8 cellular contexts compared by ENCODE assay signal in genomic region chr12:65121049-65121955, GRCh38. TPM values are rescaled to one million over a fixed set of nuclear protein-coding genes. Genes with fewer than 3 reads are reported as not detected.
DNase-seq lines count a peak whose midpoint lies in the region; TF ChIP-seq lines count a peak whose summit lies in the region.

Gene WIF1 (minus strand): TSS chr12:65121305. CDS start chr12:65121191, 114 bp downstream.

- DNase-seq in NCI-H82 (lab: John Stamatoyannopoulos, UW) (peak; percentile 62), NCI-H82 treated with DMSO at 0.1 percent for 48 hours (lab: John Stamatoyannopoulos, UW; ENCODE audit: unreplicated experiment) (no peak), HK-2 (ENCODE audit: unreplicated experiment) (peak; percentile 12), epithelial cell of proximal tubule (ENCODE audit: low read depth) (no peak), NCI-H2196 treated with DMSO at 0.1 percent for 48 hours (lab: John Stamatoyannopoulos, UW; ENCODE audit: unreplicated experiment) (no peak), NOMO-1 treated with dmso at 0.1 percent for 144 hours (lab: John Stamatoyannopoulos, UW; ENCODE audit: unreplicated experiment) (no peak)
- peak; percentile 32 for DNase-seq in activated CD4-positive, CD25-positive, alpha-beta regulatory T cell treated with anti-CD3 and anti-CD28 coated beads, Interleukin-2, amount 50 U/mL, for 72 hours

- no peak within 1 kb of the TSS for H3K27ac ChIP-seq in neural cell (ENCODE audit: low read length)

- no peaks in the 10 kb centered on the region for H3K79me2 ChIP-seq in neural cell (replicated peaks; ENCODE audit: insufficient read depth, low read length)

- H3K9me2 ChIP-seq in neural cell (ENCODE audit: insufficient read depth, low read length): no peaks in the 10 kb centered on the region

- no peak for TF ChIP-seq RAD21 in neural cell (conservative IDR thresholded peaks at IDR 0.05)

- H2AFZ ChIP-seq in neural cell (ENCODE audit: low read depth, low read length): no peak within 1 kb of the TSS

- H3K9me3 ChIP-seq in neural cell (ENCODE audit: low read length): no peaks in the 10 kb centered on the region

- H3F3A ChIP-seq in neural cell (ENCODE audit: insufficient read depth, low read length, poor library complexity, severe bottlenecking): no peaks in the 10 kb centered on the region

- H3K4me3 ChIP-seq in epithelial cell of proximal tubule (ENCODE audit: low read depth, low read length): peak within 1 kb of the TSS; percentile 15
- H3K4me3 ChIP-seq in neural cell (ENCODE audit: low read length): peak within 1 kb of the TSS; percentile 69

- H4K20me1 ChIP-seq in neural cell (ENCODE audit: insufficient read depth): no peaks in the 10 kb centered on the region

- no peak for TF ChIP-seq EP300 in neural cell (conservative IDR thresholded peaks at IDR 0.05; ENCODE audit: poor library complexity, severe bottlenecking)

- H3K36me3 ChIP-seq in neural cell (ENCODE audit: insufficient read depth, low read length): no peaks in the 10 kb centered on the region

- TF ChIP-seq CTCF in epithelial cell of proximal tubule (conservative IDR thresholded peaks at IDR 0.05; ENCODE audit: low read depth, low read length): peak; percentile 43
- peak; percentile 64 for TF ChIP-seq CTCF in neural cell (IDR thresholded peaks at IDR 0.05; ENCODE audit: poor library complexity, severe bottlenecking)

- peaks cover 34% of the 10 kb centered on the region for H3K27me3 ChIP-seq in neural cell (ENCODE audit: insufficient read depth, low read depth, low read length)

- H3K4me2 ChIP-seq in neural cell (ENCODE audit: low read length): no peak within 1 kb of the TSS

- H3K9ac ChIP-seq in neural cell (ENCODE audit: low read length): peak within 1 kb of the TSS; percentile 33

TF ChIP-seq in neural cell, 6 proteins besides CTCF, POLR2A, EP300 and RAD21:
- TF ChIP-seq MXI1 (conservative IDR thresholded peaks at IDR 0.05; ENCODE audit: poor library complexity, severe bottlenecking) (peak; percentile 41), TAF1 (IDR thresholded peaks at IDR 0.05; ENCODE audit: low read depth) (no peak)

RNA-seq across cellular contexts. Expression of gene WIF1, which starts in this region (rescaled TPM):
- not detected in 2 replicates for total RNA-seq in epithelial cell of proximal tubule
- 0.77 and 1.7 TPM in 2 replicates for polyA plus RNA-seq in neural cell
- polyA minus RNA-seq in neural cell: 0.24 and 1.5 TPM in 2 replicates

Comparison
In these comparisons a context has a peak if more than half of its experiments do, and no peak if none do; other contexts are left out.
1. DNase-seq: peak in NCI-H82 (single experiment), HK-2 (single experiment) and activated CD4-positive, CD25-positive, alpha-beta regulatory T cell treated with anti-CD3 and anti-CD28 coated beads, Interleukin-2, amount 50 U/mL, for 72 hours (single experiment); none in NCI-H82 treated with DMSO at 0.1 percent for 48 hours (single experiment), epithelial cell of proximal tubule (single experiment), NCI-H2196 treated with DMSO at 0.1 percent for 48 hours (single experiment) and NOMO-1 treated with dmso at 0.1 percent for 144 hours (single experiment).